17 cellular contexts compared by ENCODE assay signal in the genomic region with DNA sequence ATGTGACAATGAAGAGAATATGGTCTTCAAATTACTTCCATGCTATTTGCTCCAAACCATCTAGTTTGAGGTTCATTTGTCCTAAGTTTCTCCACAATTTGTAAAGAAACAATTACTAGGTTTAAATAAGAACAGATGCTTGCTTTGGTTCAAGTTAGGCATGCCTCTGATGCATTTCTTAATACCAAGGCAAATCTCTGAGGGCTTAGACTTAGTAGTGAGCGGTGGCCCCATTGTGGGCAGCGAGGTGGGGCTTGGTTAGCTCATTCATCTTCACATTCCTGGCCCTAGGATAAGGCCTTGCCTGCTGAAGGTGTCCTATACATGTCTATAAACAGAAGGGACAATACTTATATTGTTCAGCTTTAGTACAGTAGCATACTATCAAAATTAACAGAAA. TPM values are rescaled to one million over a fixed set of nuclear protein-coding genes. Genes with fewer than 3 reads are reported as not detected.
DNase-seq lines count a peak whose midpoint lies in the region; ATAC-seq and TF ChIP-seq lines count a peak whose summit lies in the region.
"Had no signal": no experiment of that assay in that cellular context is flagged by ENCODE, and none has a peak within 500 bp of the region (broad histone marks: within the 10 kb centered on the region; RNA-seq: fewer than 3 reads in every experiment).

No MANE protein-coding gene starts in this region.

- 0 out of 2 replicates have a peak overlapping the region, but pooled peaks have one; percentile 19 for H3K27ac Mint-ChIP-seq in HFFc6
- H3K27ac Mint-ChIP-seq: B cell; CD4-positive, CD25-positive, alpha-beta regulatory T cell had no signal

- no peak overlapping the region for H3K4me3 ChIP-seq in AG09309 (ENCODE audit: control insufficient read depth, low read depth, low read length)
- H3K4me3 ChIP-seq: A549 had no signal

- peaks cover 6% of the 10 kb centered on the region; the same call in 1 of the 2 replicates for H3K36me3 Mint-ChIP-seq in HFFc6 (ENCODE audit: low read depth)

- no peak for ATAC-seq in HG03460 (IDR thresholded peaks at IDR 0.05; ENCODE audit: unreplicated experiment)

- TF ChIP-seq CTCF in AG09309 (IDR thresholded peaks at IDR 0.05; ENCODE audit: control insufficient read depth, insufficient read depth, low read depth, low read length, missing control alignments) (no peak), HFFc6 (IDR thresholded peaks at IDR 0.05) (no peak)

- H3K9me3 Mint-ChIP-seq in HFFc6: no peaks in the 10 kb centered on the region
- H3K9me3 Mint-ChIP-seq: CD4-positive, CD25-positive, alpha-beta regulatory T cell had no signal

- DNase-seq in AG09309 (ENCODE audit: low read depth): peak; percentile 31
- DNase-seq in HFFc6: no peak
- peak; percentile 60 for DNase-seq in amniotic epithelial cell (ENCODE audit: low read depth)
- peak; percentile 81 for DNase-seq in fibroblast of peridontal ligament (ENCODE audit: extremely low read depth)
- DNase-seq in NCI-H1694 treated with DMSO at 0.1 percent for 48 hours (lab: John Stamatoyannopoulos, UW): no peak
- no peak for DNase-seq in epidermal melanocyte (ENCODE audit: insufficient read length, low spot score)
- DNase-seq in DMS153 treated with DMSO at 0.1 percent for 48 hours (lab: John Stamatoyannopoulos, UW; ENCODE audit: unreplicated experiment): no peak
- DNase-seq: CD4-positive, CD25-positive, alpha-beta regulatory T cell; DMS53; HCEC 1CT; NCI-H1417; NCI-H1930; NCI-H446 treated with DMSO at 0.1 percent for 48 hours; NK-92 treated with Interleukin-12 subunit alpha and Interleukin-12 subunit beta, amount 100 ng/mL, for 24 hours had no signal

- H3K4me3 Mint-ChIP-seq in HFFc6: no peak overlapping the region
- H3K4me3 Mint-ChIP-seq: B cell; CD4-positive, CD25-positive, alpha-beta regulatory T cell had no signal

- no peaks in the 10 kb centered on the region for H3K27me3 Mint-ChIP-seq in HFFc6 (ENCODE audit: insufficient read depth)
- H3K27me3 Mint-ChIP-seq: B cell; CD4-positive, CD25-positive, alpha-beta regulatory T cell had no signal

- peaks cover 10% of the 10 kb centered on the region for H3K4me1 Mint-ChIP-seq in HFFc6 (ENCODE audit: low read depth)
- H3K4me1 Mint-ChIP-seq: B cell; CD4-positive, CD25-positive, alpha-beta regulatory T cell had no signal

RNA-seq across cellular contexts. Expression of a gene that starts 52.4 kb away (rescaled TPM):
- total RNA-seq in HFFc6 (2021; fragmentation: NEBNext Ultra II Directional; extraction: Animal tissue kit (Norgen Biotek cat#: 25700)): 100 to 1,000 TPM; 104 to 122 (median 118) TPM

Comparison
In these comparisons a context has a peak if more than half of its experiments do, and no peak if none do; other contexts are left out.
1. DNase-seq: peak in AG09309 (single experiment), amniotic epithelial cell (single experiment) and fibroblast of peridontal ligament (single experiment); none in HFFc6 (single experiment), NCI-H1694 treated with DMSO at 0.1 percent for 48 hours (single experiment), epidermal melanocyte (single experiment) and DMS153 treated with DMSO at 0.1 percent for 48 hours (single experiment).